Comparison of ENCODE assay signal across 8 cellular contexts in genomic region chr9:111037744-111038335, GRCh38. TPM values are rescaled to one million over a fixed set of nuclear protein-coding genes. Genes with fewer than 3 reads are reported as not detected.
DNase-seq lines count a peak whose midpoint lies in the region; ATAC-seq, FAIRE-seq and TF ChIP-seq lines count a peak whose summit lies in the region.

No MANE protein-coding gene starts in this region.

- H3K36me3 ChIP-seq in HAP-1 (replicated peaks), result no peaks in the 10 kb centered on the region
- no peaks in the 10 kb centered on the region for H3K36me3 ChIP-seq in neuron (ENCODE audit: insufficient read depth, low read length)

- no peak for DNase-seq in D721Med (ENCODE audit: insufficient read length, low spot score)
- DNase-seq in HAP-1 (ENCODE audit: low spot score in 2 of 2), result peak in 1 of 2 experiments; percentile 43
- peak; percentile 41 for DNase-seq in RWPE1 (ENCODE audit: low spot score)
- peak; percentile 36 for DNase-seq in fibroblast of villous mesenchyme (ENCODE audit: low read depth)
- no peak for DNase-seq in cerebellar cortex (ENCODE audit: low spot score)
- DNase-seq in cerebellar nuclear complex (lab: John Stamatoyannopoulos, UW), result no peak

- peak overlapping the region; percentile 89 for H3K27ac ChIP-seq in RWPE1

- no peaks in the 10 kb centered on the region for H3K9me3 ChIP-seq in HAP-1
- no peaks in the 10 kb centered on the region for H3K9me3 ChIP-seq in neuron (ENCODE audit: low read length)

- TF ChIP-seq CTCF in D721Med (IDR thresholded peaks at IDR 0.05; ENCODE audit: insufficient read depth, missing control alignments) (peak; percentile 27), RWPE1 (conservative IDR thresholded peaks at IDR 0.05; ENCODE audit: low read depth) (peak; percentile 44), fibroblast of villous mesenchyme (IDR thresholded peaks at IDR 0.05; ENCODE audit: insufficient read depth, low read depth, low read length) (no peak)

- POLR2A ChIA-PET in RWPE1 (lab: Yijun Ruan, JAX; ENCODE audit: low non-redundant PET), result no interaction called here

- H3K4me3 ChIP-seq in HAP-1 (peak overlapping the region; percentile 13), fibroblast of villous mesenchyme (ENCODE audit: low read depth, low read length) (peak overlapping the region; percentile 80), neuron (ENCODE audit: low read length) (peak overlapping the region; percentile 90)

- ATAC-seq in HG03097 (IDR thresholded peaks at IDR 0.05; ENCODE audit: low FRiP score, unreplicated experiment), result no peak

- no peak for FAIRE-seq in D721Med (lab: Jason Lieb, UNC)

- H3K27me3 ChIP-seq in HAP-1 (ENCODE audit: low read depth) (peaks cover 36% of the 10 kb centered on the region), neuron (ENCODE audit: insufficient read depth, low read length) (no peaks in the 10 kb centered on the region)

- CTCF ChIA-PET in RWPE1 (lab: Yijun Ruan, JAX), result no interaction called here

- in situ Hi-C loops in HAP-1 (cut with MboI; ENCODE audit: low sequenced_read_pairs), result loop anchor here (25.0 kb wide), 1 partner anchor 249 kb away; no protein-coding TSS in a partner anchor

- H3K4me1 ChIP-seq in HAP-1, result no peaks in the 10 kb centered on the region
- peaks cover 17% of the 10 kb centered on the region for H3K4me1 ChIP-seq in neuron (ENCODE audit: insufficient read depth, low read length)

- peak overlapping the region; percentile 100 for H2AFZ ChIP-seq in neuron (ENCODE audit: low read depth, low read length)

RNA-seq across cellular contexts. Expression of gene LPAR1, which starts 0.4 kb away (rescaled TPM):
- total RNA-seq in fibroblast of villous mesenchyme, result 54.4 and 108 TPM in 2 replicates

Comparison
In these comparisons a context has a peak if more than half of its experiments do, and no peak if none do; other contexts are left out.
1. DNase-seq: peak in RWPE1 (single experiment) and fibroblast of villous mesenchyme (single experiment); none in D721Med (single experiment), cerebellar cortex (single experiment) and cerebellar nuclear complex (0 of 2).
2. H3K4me3 ChIP-seq: peak in every context shown above with its lines; median percentile 90 in neuron; 80 in fibroblast of villous mesenchyme; 13 in HAP-1.